In genomic region chr3:141249041-141249440, GRCh38 we compare ENCODE assay signal across 22 cellular contexts. TPM values are rescaled to one million over a fixed set of nuclear protein-coding genes. Genes with fewer than 3 reads are reported as not detected.
A peak's percentile ranks its signal among the peaks of the same experiment; 100 is the strongest.
DNase-seq lines count a peak whose midpoint lies in the region; ATAC-seq, FAIRE-seq and TF ChIP-seq lines count a peak whose summit lies in the region.
"Had no signal": no experiment of that assay in that cellular context is flagged by ENCODE, and none has a peak within 500 bp of the region (broad histone marks: within the 10 kb centered on the region; RNA-seq: fewer than 3 reads in every experiment).

No MANE protein-coding gene starts in this region.

- TF ChIP-seq POLR2A in vagina (IDR thresholded peaks at IDR 0.05), result no peak

- no peak overlapping the region for H2BK5ac ChIP-seq in neuronal stem cell (ENCODE audit: low read length)

- intact Hi-C loops in left ventricle myocardium superior (cut with micrococcal nuclease), result no loop called here
- intact Hi-C loops in Right ventricle myocardium inferior (cut with DNase I), result no loop called here
- intact Hi-C loops in vagina (cut with DNase I), result no loop called here

- no peak overlapping the region for H2AK5ac ChIP-seq in neuronal stem cell (ENCODE audit: low read depth, low read length)

- no peak overlapping the region for H3K9ac ChIP-seq in neuronal stem cell (ENCODE audit: low read depth, low read length, poor library complexity)
- H3K9ac ChIP-seq: KMS-11 had no signal

- H3K36me3 ChIP-seq in bronchial epithelial cell (ENCODE audit: control insufficient read depth, insufficient read depth, low read length) (no peaks in the 10 kb centered on the region), neuronal stem cell (replicated peaks in 1 of 2; ENCODE audit: control insufficient read depth in 2 of 2, insufficient read depth in 2 of 2, low read length in 2 of 2) (peaks cover 3 to 30% of the 10 kb centered on the region in 2 donors), vagina (no peaks in the 10 kb centered on the region)

- H3K4me1 ChIP-seq in neuronal stem cell (ENCODE audit: control insufficient read depth in 2 of 2, insufficient read depth in 1 of 2, low read depth in 1 of 2, low read length in 2 of 2) (no peaks in the 10 kb centered on the region), vagina (no peaks in the 10 kb centered on the region)
- H3K4me1 ChIP-seq: BE2C had no signal

- WGBS in neuronal stem cell (ENCODE audit: extremely low coverage in 2 of 2, insufficient read length in 2 of 2, insufficient replicate concordance in 1 of 2), 2 donors, result no CpG with 5 or more reads among the region's 4 CpGs

- FAIRE-seq in bronchial epithelial cell (lab: Jason Lieb, UNC), result peak; percentile 40
- FAIRE-seq: RCC 7860 had no signal

- H3K18ac ChIP-seq in neuronal stem cell (ENCODE audit: low read length), result no peak overlapping the region

- no peak overlapping the region for H3K14ac ChIP-seq in neuronal stem cell (ENCODE audit: low read length)

- no peak overlapping the region for H3K4ac ChIP-seq in neuronal stem cell (ENCODE audit: low read length)

- H3K4me3 ChIP-seq in bronchial epithelial cell (ENCODE audit: low read depth, low read length) (no peak overlapping the region), neuronal stem cell (ENCODE audit: low read length in 2 of 2) (no peak overlapping the region), vagina (no peak overlapping the region)

- no peak overlapping the region for H4K8ac ChIP-seq in neuronal stem cell (ENCODE audit: low read depth, low read length)

- H4K91ac ChIP-seq in neuronal stem cell (ENCODE audit: low read depth, low read length, poor library complexity), result no peak overlapping the region

- H2BK120ac ChIP-seq in neuronal stem cell (ENCODE audit: low read depth, low read length), result no peak overlapping the region

- H3K27me3 ChIP-seq in bronchial epithelial cell (ENCODE audit: control insufficient read depth, insufficient read depth, low read length) (no peaks in the 10 kb centered on the region), neuronal stem cell (ENCODE audit: control insufficient read depth in 3 of 3, insufficient read depth in 3 of 3, low read depth in 1 of 3, low read length in 3 of 3) (no peaks in the 10 kb centered on the region), vagina (no peaks in the 10 kb centered on the region)
- H3K27me3 ChIP-seq: BE2C had no signal

- peaks cover 3% of the 10 kb centered on the region for H3K79me1 ChIP-seq in neuronal stem cell (ENCODE audit: low read depth, low read length)

- H3K23ac ChIP-seq in neuronal stem cell (ENCODE audit: low read depth, low read length, poor library complexity), result peak overlapping the region; percentile 17

- H2BK12ac ChIP-seq in neuronal stem cell (ENCODE audit: low read length), result no peak overlapping the region

- DNase-seq in left ventricle myocardium superior (no peak), Right ventricle myocardium inferior (ENCODE audit: missing footprints) (no peak), bronchial epithelial cell (ENCODE audit: low read depth) (no peak), neuronal stem cell (ENCODE audit: low spot score) (no peak), vagina (ENCODE audit: extremely low spot score in 2 of 2) (peak; percentile 72 to 77), omental fat pad (ENCODE audit: low spot score) (no peak), middle frontal gyrus (ENCODE audit: extremely low spot score, low spot score) (no peak)
- DNase-seq: BE2C, DMS79 treated with DMSO at 0.1 percent for 48 hours, GOT3, HCEC 1CT, IMR-90, NCI-H1105, NCI-H146, NCI-H2029, NCI-H226, NCI-H510A treated with DMSO at 0.1 percent for 48 hours, NCI-H82, OCI-M1, Right ventricle myocardium superior had no signal

- no peak overlapping the region for H3K4me2 ChIP-seq in neuronal stem cell (ENCODE audit: insufficient read depth, low read length, poor library complexity, severe bottlenecking)
- H3K4me2 ChIP-seq: KMS-11 had no signal

- H3K9me3 ChIP-seq in neuronal stem cell (replicated peaks in 1 of 2; ENCODE audit: control insufficient read depth in 2 of 2, insufficient read depth in 1 of 2, low read depth in 1 of 2, low read length in 2 of 2) (no peaks in the 10 kb centered on the region), vagina (no peaks in the 10 kb centered on the region)
- H3K9me3 ChIP-seq: BE2C had no signal

- ATAC-seq in left ventricle myocardium superior (peak; percentile 22), Right ventricle myocardium inferior (no peak), omental fat pad (ENCODE audit: low FRiP score) (no peak)

- H3K27ac ChIP-seq in neuronal stem cell (replicated peaks; ENCODE audit: low read length) (no peak overlapping the region), vagina (no peak overlapping the region)
- H3K27ac ChIP-seq: KMS-11 had no signal

- no peak overlapping the region for H2AFZ ChIP-seq in neuronal stem cell (ENCODE audit: low read length)

- no peak overlapping the region for H2BK15ac ChIP-seq in neuronal stem cell (ENCODE audit: low read length)

- TF ChIP-seq CTCF in bronchial epithelial cell (IDR thresholded peaks at IDR 0.05; ENCODE audit: insufficient read depth, low read length, severe bottlenecking) (no peak), vagina (IDR thresholded peaks at IDR 0.05) (no peak), omental fat pad (IDR thresholded peaks at IDR 0.05) (no peak)

RNA-seq across cellular contexts. Expression of gene PXYLP1, which starts 17.4 kb away (rescaled TPM):
- total RNA-seq in left ventricle myocardium superior (12.3 TPM), Right ventricle myocardium inferior (13.7 TPM), bronchial epithelial cell (8.6 and 9.0 TPM in 2 replicates), vagina (16.7 TPM), omental fat pad (10 to 100 TPM in 2 of 4 donors, 1 to 10 TPM in 2; 5.5 to 16.2 (median 9.8) TPM)
- 23.5 TPM for polyA plus RNA-seq in neuronal stem cell (2013, experiment 1 of 2)
- 23.1 TPM for polyA plus RNA-seq in neuronal stem cell (2013, experiment 2 of 2)

Comparison
In these comparisons a context has a peak if more than half of its experiments do, and no peak if none do; other contexts are left out.
1. DNase-seq: peak in vagina (2 of 2); none in left ventricle myocardium superior (single experiment), Right ventricle myocardium inferior (single experiment), bronchial epithelial cell (single experiment), neuronal stem cell (single experiment), omental fat pad (single experiment) and middle frontal gyrus (single experiment).